20 cellular contexts compared by ENCODE assay signal in genomic region chr2:209097168-209097567, GRCh38.
"Had no signal": no experiment of that assay in that cellular context is flagged by ENCODE, and none has a peak within 500 bp of the region (broad histone marks: within the 10 kb centered on the region; RNA-seq: fewer than 3 reads in every experiment).

No MANE protein-coding gene starts in this region.

- H3K27ac Mint-ChIP-seq: natural killer cell treated with Interleukin-12 subunit alpha and Interleukin-12 subunit beta and Interleukin-15 and Interleukin-18, amount 100 ng/mL, for 72 hours; neural progenitor cell; progenitor cell of endocrine pancreas; type B pancreatic cell had no signal

- H3K36me3 ChIP-seq: esophagus squamous epithelium, neural progenitor cell, pancreas, suprapubic skin, thyroid gland had no signal

- H3K27ac ChIP-seq: epithelial cell of prostate, esophagus squamous epithelium, foreskin keratinocyte, hepatocyte, neural progenitor cell, pancreas, suprapubic skin, thyroid gland had no signal

- H3K4me3 ChIP-seq: esophagus squamous epithelium, hepatocyte, neural progenitor cell, pancreas, suprapubic skin, thyroid gland had no signal

- H3K9me3 ChIP-seq: esophagus squamous epithelium, pancreas, suprapubic skin, thyroid gland had no signal

- H3K36me3 Mint-ChIP-seq: natural killer cell treated with Interleukin-12 subunit alpha and Interleukin-12 subunit beta and Interleukin-15 and Interleukin-18, amount 100 ng/mL, for 72 hours; neural progenitor cell; type B pancreatic cell had no signal

- H3K9me3 Mint-ChIP-seq: neural progenitor cell had no signal

- H3K4me3 Mint-ChIP-seq: natural killer cell treated with Interleukin-12 subunit alpha and Interleukin-12 subunit beta and Interleukin-15 and Interleukin-18, amount 100 ng/mL, for 72 hours; neural progenitor cell; type B pancreatic cell had no signal

- H3K4me1 Mint-ChIP-seq: neural progenitor cell had no signal

- H3K27me3 Mint-ChIP-seq: natural killer cell treated with Interleukin-12 subunit alpha and Interleukin-12 subunit beta and Interleukin-15 and Interleukin-18, amount 100 ng/mL, for 72 hours; progenitor cell of endocrine pancreas; type B pancreatic cell had no signal

- DNase-seq: effector memory CD4-positive, alpha-beta T cell; esophagus squamous epithelium; foreskin keratinocyte; head of caudate nucleus; kidney glomerular epithelial cell; mammary epithelial cell; occipital lobe; pancreas; right cardiac atrium; small intestine; stimulated activated CD4-positive, alpha-beta T cell treated with anti-CD3 and anti-CD28 coated beads, Interleukin-12 subunit alpha, Interleukin-12 subunit beta, amount 100 ng/mL, for 4 hours; stimulated activated naive CD4-positive, alpha-beta T cell treated with Interleukin-2 at 50 U/mL for 16 hours; thyroid gland had no signal

- H3K27me3 ChIP-seq: esophagus squamous epithelium, foreskin keratinocyte, hepatocyte, neural progenitor cell, pancreas, suprapubic skin, thyroid gland had no signal

- H3K4me1 ChIP-seq: esophagus squamous epithelium, foreskin keratinocyte, neural progenitor cell, pancreas, suprapubic skin, thyroid gland had no signal
